In the genomic region with DNA sequence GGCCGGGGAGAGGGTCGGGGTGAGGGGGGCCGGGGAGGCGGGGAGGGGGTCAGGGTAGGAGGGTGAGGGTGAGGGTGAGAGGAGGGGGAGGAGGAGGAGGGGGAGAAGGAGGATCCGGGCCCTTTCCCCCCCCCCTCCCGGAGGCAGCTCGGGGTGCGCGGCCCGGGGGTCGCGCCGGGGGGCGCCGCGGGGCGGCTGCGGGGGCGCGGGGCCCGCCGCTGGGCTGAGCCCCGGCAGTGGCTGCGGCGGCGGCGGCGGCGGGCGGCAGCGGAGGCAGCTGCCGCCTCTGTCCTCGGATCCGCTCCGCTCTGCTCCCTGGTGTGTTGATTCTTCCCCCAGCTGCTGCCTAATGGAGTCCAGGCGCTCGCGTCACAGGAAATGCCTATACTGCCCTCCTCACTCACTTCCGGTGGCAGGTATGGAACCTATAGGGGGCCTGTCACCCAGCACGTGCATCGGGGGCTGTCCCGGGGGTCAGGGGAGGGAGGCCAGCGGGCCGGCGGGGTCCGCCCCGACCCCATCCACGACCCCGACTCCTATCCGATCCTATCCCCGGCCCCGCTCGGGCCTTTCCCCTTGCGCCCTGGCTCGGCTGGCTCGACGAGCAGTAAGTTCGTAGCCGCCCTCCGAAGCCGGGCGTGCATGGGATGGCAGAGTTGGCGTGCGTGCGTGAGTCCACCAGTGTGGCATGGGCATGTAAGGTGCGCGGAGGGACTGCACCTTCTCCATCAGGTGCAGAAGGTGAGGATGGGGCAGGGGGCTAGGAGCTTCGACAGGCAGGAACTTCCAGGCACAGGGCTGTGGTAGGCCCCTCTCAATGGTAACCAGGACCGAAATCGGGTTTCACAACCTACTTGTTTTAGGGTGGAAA, we compare ENCODE assay signal across 1 cellular context.
A peak's percentile ranks its signal among the peaks of the same experiment; 100 is the strongest.
TF ChIP-seq lines count a peak whose summit lies in the region.

A gene (minus strand): TSS at position 351 of the 871 bp plus-strand sequence.

TF ChIP-seq in HepG2, 621 proteins besides CTCF, POLR2A, EP300 and RAD21 (continued from another document and continues in another):
- TF ChIP-seq, protein P1, sequence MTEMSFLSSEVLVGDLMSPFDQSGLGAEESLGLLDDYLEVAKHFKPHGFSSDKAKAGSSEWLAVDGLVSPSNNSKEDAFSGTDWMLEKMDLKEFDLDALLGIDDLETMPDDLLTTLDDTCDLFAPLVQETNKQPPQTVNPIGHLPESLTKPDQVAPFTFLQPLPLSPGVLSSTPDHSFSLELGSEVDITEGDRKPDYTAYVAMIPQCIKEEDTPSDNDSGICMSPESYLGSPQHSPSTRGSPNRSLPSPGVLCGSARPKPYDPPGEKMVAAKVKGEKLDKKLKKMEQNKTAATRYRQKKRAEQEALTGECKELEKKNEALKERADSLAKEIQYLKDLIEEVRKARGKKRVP (CRISPR knock-in tag; IDR thresholded peaks at IDR 0.05) = peak in 1 of 2 experiments; percentile 34; a peak in 1 of 4 replicates
- TF ChIP-seq, protein P2, sequence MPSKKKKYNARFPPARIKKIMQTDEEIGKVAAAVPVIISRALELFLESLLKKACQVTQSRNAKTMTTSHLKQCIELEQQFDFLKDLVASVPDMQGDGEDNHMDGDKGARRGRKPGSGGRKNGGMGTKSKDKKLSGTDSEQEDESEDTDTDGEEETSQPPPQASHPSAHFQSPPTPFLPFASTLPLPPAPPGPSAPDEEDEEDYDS (CRISPR knock-in tag; IDR thresholded peaks at IDR 0.05) = peak; percentile 88
- TF ChIP-seq THYN1 (CRISPR knock-in tag; IDR thresholded peaks at IDR 0.05; ENCODE audit: borderline replicate concordance, low read depth) (no peak), ZNF766 (CRISPR knock-in tag; IDR thresholded peaks at IDR 0.05; ENCODE audit: borderline replicate concordance) (peak; percentile 70; the same call in 1 of the 2 replicates), DNMT1 (CRISPR knock-in tag; IDR thresholded peaks at IDR 0.05) (no peak), KLF9 (CRISPR knock-in tag; IDR thresholded peaks at IDR 0.05; ENCODE audit: low read depth) (no peak), ZNF224 (CRISPR knock-in tag; IDR thresholded peaks at IDR 0.05) (0 out of 2 replicates have a peak, but pooled peaks have one; percentile 32), MIER3 (CRISPR knock-in tag; IDR thresholded peaks at IDR 0.05; ENCODE audit: borderline replicate concordance) (peak; percentile 24; the same call in 1 of the 2 replicates), ZSCAN29 (CRISPR knock-in tag; conservative IDR thresholded peaks at IDR 0.05) (0 out of 2 replicates have a peak, but pooled peaks have one; percentile 32), NFRKB (IDR thresholded peaks at IDR 0.05) (no peak), FOXK1 (CRISPR knock-in tag; IDR thresholded peaks at IDR 0.05; ENCODE audit: borderline replicate concordance, low read depth) (peak; percentile 68; the same call in 1 of the 2 replicates), HMG20B (CRISPR knock-in tag; conservative IDR thresholded peaks at IDR 0.05) (0 out of 2 replicates have a peak, but pooled peaks have one; percentile 23), ZNF589 (CRISPR knock-in tag; conservative IDR thresholded peaks at IDR 0.05) (0 out of 2 replicates have a peak, but pooled peaks have one; percentile 70), GTF2F1 (IDR thresholded peaks at IDR 0.05; ENCODE audit: low read length) (no peak), SMYD3 (CRISPR knock-in tag; IDR thresholded peaks at IDR 0.05) (peak; percentile 50; the same call in 1 of the 2 replicates), KAT2B (IDR thresholded peaks at IDR 0.05; ENCODE audit: borderline replicate concordance, low read depth, low read length) (no peak), ZNF570 (CRISPR knock-in tag; IDR thresholded peaks at IDR 0.05; ENCODE audit: borderline replicate concordance) (no peak), RFX1 (IDR thresholded peaks at IDR 0.05) (no peak), ZMYM2 (CRISPR knock-in tag; IDR thresholded peaks at IDR 0.05) (0 out of 2 replicates have a peak, but pooled peaks have one; percentile 37), NR1H2 (CRISPR knock-in tag; IDR thresholded peaks at IDR 0.05; ENCODE audit: borderline replicate concordance, low read depth) (no peak), NFYC (CRISPR knock-in tag; IDR thresholded peaks at IDR 0.05) (peak; percentile 30; the same call in 1 of the 2 replicates), TMF1 (CRISPR knock-in tag; IDR thresholded peaks at IDR 0.05; ENCODE audit: low read depth) (no peak), ATF1 (CRISPR knock-in tag; IDR thresholded peaks at IDR 0.05) (no peak)
- TF ChIP-seq, protein P3, sequence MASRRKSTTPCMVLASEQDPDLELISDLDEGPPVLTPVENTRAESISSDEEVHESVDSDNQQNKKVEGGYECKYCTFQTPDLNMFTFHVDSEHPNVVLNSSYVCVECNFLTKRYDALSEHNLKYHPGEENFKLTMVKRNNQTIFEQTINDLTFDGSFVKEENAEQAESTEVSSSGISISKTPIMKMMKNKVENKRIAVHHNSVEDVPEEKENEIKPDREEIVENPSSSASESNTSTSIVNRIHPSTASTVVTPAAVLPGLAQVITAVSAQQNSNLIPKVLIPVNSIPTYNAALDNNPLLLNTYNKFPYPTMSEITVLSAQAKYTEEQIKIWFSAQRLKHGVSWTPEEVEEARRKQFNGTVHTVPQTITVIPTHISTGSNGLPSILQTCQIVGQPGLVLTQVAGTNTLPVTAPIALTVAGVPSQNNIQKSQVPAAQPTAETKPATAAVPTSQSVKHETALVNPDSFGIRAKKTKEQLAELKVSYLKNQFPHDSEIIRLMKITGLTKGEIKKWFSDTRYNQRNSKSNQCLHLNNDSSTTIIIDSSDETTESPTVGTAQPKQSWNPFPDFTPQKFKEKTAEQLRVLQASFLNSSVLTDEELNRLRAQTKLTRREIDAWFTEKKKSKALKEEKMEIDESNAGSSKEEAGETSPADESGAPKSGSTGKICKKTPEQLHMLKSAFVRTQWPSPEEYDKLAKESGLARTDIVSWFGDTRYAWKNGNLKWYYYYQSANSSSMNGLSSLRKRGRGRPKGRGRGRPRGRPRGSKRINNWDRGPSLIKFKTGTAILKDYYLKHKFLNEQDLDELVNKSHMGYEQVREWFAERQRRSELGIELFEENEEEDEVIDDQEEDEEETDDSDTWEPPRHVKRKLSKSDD (CRISPR knock-in tag; IDR thresholded peaks at IDR 0.05; ENCODE audit: low read depth) = 0 out of 2 replicates have a peak, but pooled peaks have one; percentile 36
- TF ChIP-seq, protein P4, sequence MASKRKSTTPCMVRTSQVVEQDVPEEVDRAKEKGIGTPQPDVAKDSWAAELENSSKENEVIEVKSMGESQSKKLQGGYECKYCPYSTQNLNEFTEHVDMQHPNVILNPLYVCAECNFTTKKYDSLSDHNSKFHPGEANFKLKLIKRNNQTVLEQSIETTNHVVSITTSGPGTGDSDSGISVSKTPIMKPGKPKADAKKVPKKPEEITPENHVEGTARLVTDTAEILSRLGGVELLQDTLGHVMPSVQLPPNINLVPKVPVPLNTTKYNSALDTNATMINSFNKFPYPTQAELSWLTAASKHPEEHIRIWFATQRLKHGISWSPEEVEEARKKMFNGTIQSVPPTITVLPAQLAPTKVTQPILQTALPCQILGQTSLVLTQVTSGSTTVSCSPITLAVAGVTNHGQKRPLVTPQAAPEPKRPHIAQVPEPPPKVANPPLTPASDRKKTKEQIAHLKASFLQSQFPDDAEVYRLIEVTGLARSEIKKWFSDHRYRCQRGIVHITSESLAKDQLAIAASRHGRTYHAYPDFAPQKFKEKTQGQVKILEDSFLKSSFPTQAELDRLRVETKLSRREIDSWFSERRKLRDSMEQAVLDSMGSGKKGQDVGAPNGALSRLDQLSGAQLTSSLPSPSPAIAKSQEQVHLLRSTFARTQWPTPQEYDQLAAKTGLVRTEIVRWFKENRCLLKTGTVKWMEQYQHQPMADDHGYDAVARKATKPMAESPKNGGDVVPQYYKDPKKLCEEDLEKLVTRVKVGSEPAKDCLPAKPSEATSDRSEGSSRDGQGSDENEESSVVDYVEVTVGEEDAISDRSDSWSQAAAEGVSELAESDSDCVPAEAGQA (IDR thresholded peaks at IDR 0.05; ENCODE audit: low read depth) = peak; percentile 90
- TF ChIP-seq, protein P4 (CRISPR knock-in tag; IDR thresholded peaks at IDR 0.05; ENCODE audit: borderline replicate concordance) = no peak
- TF ChIP-seq, protein P5, sequence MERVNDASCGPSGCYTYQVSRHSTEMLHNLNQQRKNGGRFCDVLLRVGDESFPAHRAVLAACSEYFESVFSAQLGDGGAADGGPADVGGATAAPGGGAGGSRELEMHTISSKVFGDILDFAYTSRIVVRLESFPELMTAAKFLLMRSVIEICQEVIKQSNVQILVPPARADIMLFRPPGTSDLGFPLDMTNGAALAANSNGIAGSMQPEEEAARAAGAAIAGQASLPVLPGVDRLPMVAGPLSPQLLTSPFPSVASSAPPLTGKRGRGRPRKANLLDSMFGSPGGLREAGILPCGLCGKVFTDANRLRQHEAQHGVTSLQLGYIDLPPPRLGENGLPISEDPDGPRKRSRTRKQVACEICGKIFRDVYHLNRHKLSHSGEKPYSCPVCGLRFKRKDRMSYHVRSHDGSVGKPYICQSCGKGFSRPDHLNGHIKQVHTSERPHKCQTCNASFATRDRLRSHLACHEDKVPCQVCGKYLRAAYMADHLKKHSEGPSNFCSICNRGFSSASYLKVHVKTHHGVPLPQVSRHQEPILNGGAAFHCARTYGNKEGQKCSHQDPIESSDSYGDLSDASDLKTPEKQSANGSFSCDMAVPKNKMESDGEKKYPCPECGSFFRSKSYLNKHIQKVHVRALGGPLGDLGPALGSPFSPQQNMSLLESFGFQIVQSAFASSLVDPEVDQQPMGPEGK (CRISPR knock-in tag; IDR thresholded peaks at IDR 0.05) = peak; percentile 90
- TF ChIP-seq, protein P6, sequence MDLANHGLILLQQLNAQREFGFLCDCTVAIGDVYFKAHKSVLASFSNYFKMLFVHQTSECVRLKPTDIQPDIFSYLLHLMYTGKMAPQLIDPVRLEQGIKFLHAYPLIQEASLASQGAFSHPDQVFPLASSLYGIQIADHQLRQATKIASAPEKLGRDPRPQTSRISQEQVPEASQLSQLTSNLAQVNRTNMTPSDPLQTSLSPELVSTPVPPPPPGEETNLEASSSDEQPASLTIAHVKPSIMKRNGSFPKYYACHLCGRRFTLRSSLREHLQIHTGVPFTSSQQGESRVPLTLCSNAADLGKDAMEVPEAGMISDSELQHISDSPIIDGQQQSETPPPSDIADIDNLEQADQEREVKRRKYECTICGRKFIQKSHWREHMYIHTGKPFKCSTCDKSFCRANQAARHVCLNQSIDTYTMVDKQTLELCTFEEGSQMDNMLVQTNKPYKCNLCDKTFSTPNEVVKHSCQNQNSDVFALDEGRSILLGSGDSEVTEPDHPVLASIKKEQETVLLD (CRISPR knock-in tag; IDR thresholded peaks at IDR 0.05; ENCODE audit: low read depth) = no peak; the same call in 1 of the 2 replicates
- TF ChIP-seq, protein P7, sequence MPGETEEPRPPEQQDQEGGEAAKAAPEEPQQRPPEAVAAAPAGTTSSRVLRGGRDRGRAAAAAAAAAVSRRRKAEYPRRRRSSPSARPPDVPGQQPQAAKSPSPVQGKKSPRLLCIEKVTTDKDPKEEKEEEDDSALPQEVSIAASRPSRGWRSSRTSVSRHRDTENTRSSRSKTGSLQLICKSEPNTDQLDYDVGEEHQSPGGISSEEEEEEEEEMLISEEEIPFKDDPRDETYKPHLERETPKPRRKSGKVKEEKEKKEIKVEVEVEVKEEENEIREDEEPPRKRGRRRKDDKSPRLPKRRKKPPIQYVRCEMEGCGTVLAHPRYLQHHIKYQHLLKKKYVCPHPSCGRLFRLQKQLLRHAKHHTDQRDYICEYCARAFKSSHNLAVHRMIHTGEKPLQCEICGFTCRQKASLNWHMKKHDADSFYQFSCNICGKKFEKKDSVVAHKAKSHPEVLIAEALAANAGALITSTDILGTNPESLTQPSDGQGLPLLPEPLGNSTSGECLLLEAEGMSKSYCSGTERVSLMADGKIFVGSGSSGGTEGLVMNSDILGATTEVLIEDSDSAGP (CRISPR knock-in tag; IDR thresholded peaks at IDR 0.05; ENCODE audit: borderline replicate concordance) = peak; percentile 80; the same call in 1 of the 2 replicates
- TF ChIP-seq, protein P8, sequence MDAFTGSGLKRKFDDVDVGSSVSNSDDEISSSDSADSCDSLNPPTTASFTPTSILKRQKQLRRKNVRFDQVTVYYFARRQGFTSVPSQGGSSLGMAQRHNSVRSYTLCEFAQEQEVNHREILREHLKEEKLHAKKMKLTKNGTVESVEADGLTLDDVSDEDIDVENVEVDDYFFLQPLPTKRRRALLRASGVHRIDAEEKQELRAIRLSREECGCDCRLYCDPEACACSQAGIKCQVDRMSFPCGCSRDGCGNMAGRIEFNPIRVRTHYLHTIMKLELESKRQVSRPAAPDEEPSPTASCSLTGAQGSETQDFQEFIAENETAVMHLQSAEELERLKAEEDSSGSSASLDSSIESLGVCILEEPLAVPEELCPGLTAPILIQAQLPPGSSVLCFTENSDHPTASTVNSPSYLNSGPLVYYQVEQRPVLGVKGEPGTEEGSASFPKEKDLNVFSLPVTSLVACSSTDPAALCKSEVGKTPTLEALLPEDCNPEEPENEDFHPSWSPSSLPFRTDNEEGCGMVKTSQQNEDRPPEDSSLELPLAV (CRISPR knock-in tag; conservative IDR thresholded peaks at IDR 0.05; ENCODE audit: low read depth) = no peak
- TF ChIP-seq, protein P9, sequence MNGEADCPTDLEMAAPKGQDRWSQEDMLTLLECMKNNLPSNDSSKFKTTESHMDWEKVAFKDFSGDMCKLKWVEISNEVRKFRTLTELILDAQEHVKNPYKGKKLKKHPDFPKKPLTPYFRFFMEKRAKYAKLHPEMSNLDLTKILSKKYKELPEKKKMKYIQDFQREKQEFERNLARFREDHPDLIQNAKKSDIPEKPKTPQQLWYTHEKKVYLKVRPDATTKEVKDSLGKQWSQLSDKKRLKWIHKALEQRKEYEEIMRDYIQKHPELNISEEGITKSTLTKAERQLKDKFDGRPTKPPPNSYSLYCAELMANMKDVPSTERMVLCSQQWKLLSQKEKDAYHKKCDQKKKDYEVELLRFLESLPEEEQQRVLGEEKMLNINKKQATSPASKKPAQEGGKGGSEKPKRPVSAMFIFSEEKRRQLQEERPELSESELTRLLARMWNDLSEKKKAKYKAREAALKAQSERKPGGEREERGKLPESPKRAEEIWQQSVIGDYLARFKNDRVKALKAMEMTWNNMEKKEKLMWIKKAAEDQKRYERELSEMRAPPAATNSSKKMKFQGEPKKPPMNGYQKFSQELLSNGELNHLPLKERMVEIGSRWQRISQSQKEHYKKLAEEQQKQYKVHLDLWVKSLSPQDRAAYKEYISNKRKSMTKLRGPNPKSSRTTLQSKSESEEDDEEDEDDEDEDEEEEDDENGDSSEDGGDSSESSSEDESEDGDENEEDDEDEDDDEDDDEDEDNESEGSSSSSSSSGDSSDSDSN (CRISPR knock-in tag; IDR thresholded peaks at IDR 0.05) = peak; percentile 72
